Comparison of ENCODE assay signal across 1 cellular context in the genomic region with DNA sequence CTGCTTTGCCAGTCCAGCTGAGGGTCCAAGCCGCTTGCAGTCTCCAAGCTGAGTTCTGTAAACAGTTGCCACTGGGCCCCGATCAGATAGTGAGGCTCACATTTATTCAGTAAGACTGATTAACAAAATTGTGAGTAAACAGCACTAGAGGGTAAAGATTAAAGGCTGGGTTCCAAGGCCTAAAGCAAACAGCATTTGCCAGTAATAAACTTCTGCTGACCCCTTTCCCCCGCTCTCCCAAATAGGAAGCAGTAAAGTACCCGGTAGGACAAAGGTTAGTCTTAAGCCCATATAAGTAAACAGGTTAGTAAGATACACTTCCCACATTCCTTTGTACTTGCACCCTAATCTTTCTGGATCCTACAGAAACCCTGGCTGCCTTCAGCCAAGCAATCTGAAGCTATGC.
TF ChIP-seq lines count a peak whose summit lies in the region.

No MANE protein-coding gene starts in this region.

TF ChIP-seq in HepG2, 621 proteins besides CTCF, POLR2A, EP300 and RAD21 (continued from another document and continues in another):
- TF ChIP-seq KLF16 (CRISPR knock-in tag; IDR thresholded peaks at IDR 0.05) (peak in 1 of 2 experiments; percentile 81; a peak in 2 of 4 replicates), ZNF746 (CRISPR knock-in tag; IDR thresholded peaks at IDR 0.05) (no peak; the same call in 1 of the 2 replicates), ZNF780A (CRISPR knock-in tag; IDR thresholded peaks at IDR 0.05) (no peak), CCAR2 (optimal IDR thresholded peaks at IDR 0.05; ENCODE audit: low read depth, low read length) (no peak), GATAD1 (CRISPR knock-in tag; IDR thresholded peaks at IDR 0.05) (peak; percentile 28; the same call in 1 of the 2 replicates), ZNF788 (CRISPR knock-in tag; IDR thresholded peaks at IDR 0.05; ENCODE audit: borderline replicate concordance) (peak; percentile 37; the same call in 1 of the 2 replicates), ARNT2 (CRISPR knock-in tag; IDR thresholded peaks at IDR 0.05; ENCODE audit: low read depth) (no peak), MZF1 (CRISPR knock-in tag; IDR thresholded peaks at IDR 0.05; ENCODE audit: borderline replicate concordance) (no peak), ZNF234 (CRISPR knock-in tag; conservative IDR thresholded peaks at IDR 0.05) (no peak), ZNF547 (CRISPR knock-in tag; IDR thresholded peaks at IDR 0.05) (no peak), ZNF564 (CRISPR knock-in tag; IDR thresholded peaks at IDR 0.05) (no peak), ZNF101 (CRISPR knock-in tag; IDR thresholded peaks at IDR 0.05; ENCODE audit: borderline replicate concordance, low read depth) (no peak), SOX13 (IDR thresholded peaks at IDR 0.05) (peak; percentile 72), SOX13 (CRISPR knock-in tag; conservative IDR thresholded peaks at IDR 0.05 in 1 of 2, IDR thresholded peaks at IDR 0.05 in 1 of 2) (peak in 1 of 2 experiments; percentile 89; a peak in 2 of 4 replicates), HOXA5 (CRISPR knock-in tag; IDR thresholded peaks at IDR 0.05) (peak; percentile 73), ZNF292 (CRISPR knock-in tag; IDR thresholded peaks at IDR 0.05; ENCODE audit: borderline replicate concordance, low read depth) (peak; percentile 76; the same call in 1 of the 2 replicates), ZBTB8A (CRISPR knock-in tag; IDR thresholded peaks at IDR 0.05; ENCODE audit: borderline replicate concordance, low read depth) (no peak), NKX3-1 (CRISPR knock-in tag; IDR thresholded peaks at IDR 0.05) (peak; percentile 49; the same call in 1 of the 2 replicates), ZNF207 (IDR thresholded peaks at IDR 0.05; ENCODE audit: borderline replicate concordance) (no peak), DR1 (CRISPR knock-in tag; IDR thresholded peaks at IDR 0.05) (no peak), CHCHD3 (CRISPR knock-in tag; IDR thresholded peaks at IDR 0.05) (no peak), ZNF781 (CRISPR knock-in tag; IDR thresholded peaks at IDR 0.05; ENCODE audit: borderline replicate concordance, not compliant biosample characterization) (no peak), CHD2 (IDR thresholded peaks at IDR 0.05; ENCODE audit: low read depth, low read length) (no peak), NPAS2 (CRISPR knock-in tag; IDR thresholded peaks at IDR 0.05; ENCODE audit: borderline replicate concordance) (no peak), CHD4 (IDR thresholded peaks at IDR 0.05; ENCODE audit: borderline replicate concordance, low read length) (no peak), CBFB (CRISPR knock-in tag; IDR thresholded peaks at IDR 0.05) (0 out of 2 replicates have a peak, but pooled peaks have one; percentile 22), HDAC6 (IDR thresholded peaks at IDR 0.05; ENCODE audit: low read depth, low read length) (no peak)
- TF ChIP-seq, protein P1, sequence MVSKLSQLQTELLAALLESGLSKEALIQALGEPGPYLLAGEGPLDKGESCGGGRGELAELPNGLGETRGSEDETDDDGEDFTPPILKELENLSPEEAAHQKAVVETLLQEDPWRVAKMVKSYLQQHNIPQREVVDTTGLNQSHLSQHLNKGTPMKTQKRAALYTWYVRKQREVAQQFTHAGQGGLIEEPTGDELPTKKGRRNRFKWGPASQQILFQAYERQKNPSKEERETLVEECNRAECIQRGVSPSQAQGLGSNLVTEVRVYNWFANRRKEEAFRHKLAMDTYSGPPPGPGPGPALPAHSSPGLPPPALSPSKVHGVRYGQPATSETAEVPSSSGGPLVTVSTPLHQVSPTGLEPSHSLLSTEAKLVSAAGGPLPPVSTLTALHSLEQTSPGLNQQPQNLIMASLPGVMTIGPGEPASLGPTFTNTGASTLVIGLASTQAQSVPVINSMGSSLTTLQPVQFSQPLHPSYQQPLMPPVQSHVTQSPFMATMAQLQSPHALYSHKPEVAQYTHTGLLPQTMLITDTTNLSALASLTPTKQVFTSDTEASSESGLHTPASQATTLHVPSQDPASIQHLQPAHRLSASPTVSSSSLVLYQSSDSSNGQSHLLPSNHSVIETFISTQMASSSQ (IDR thresholded peaks at IDR 0.05; ENCODE audit: low read depth), result peak; percentile 69; the same call in 1 of the 2 replicates
- TF ChIP-seq, protein P1 (CRISPR knock-in tag; IDR thresholded peaks at IDR 0.05; ENCODE audit: borderline replicate concordance), result peak; percentile 84
- TF ChIP-seq, protein P2, sequence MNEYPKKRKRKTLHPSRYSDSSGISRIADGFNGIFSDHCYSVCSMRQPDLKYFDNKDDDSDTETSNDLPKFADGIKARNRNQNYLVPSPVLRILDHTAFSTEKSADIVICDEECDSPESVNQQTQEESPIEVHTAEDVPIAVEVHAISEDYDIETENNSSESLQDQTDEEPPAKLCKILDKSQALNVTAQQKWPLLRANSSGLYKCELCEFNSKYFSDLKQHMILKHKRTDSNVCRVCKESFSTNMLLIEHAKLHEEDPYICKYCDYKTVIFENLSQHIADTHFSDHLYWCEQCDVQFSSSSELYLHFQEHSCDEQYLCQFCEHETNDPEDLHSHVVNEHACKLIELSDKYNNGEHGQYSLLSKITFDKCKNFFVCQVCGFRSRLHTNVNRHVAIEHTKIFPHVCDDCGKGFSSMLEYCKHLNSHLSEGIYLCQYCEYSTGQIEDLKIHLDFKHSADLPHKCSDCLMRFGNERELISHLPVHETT (CRISPR knock-in tag; conservative IDR thresholded peaks at IDR 0.05), result 0 out of 2 replicates have a peak, but pooled peaks have one; percentile 25
- TF ChIP-seq, protein P3, sequence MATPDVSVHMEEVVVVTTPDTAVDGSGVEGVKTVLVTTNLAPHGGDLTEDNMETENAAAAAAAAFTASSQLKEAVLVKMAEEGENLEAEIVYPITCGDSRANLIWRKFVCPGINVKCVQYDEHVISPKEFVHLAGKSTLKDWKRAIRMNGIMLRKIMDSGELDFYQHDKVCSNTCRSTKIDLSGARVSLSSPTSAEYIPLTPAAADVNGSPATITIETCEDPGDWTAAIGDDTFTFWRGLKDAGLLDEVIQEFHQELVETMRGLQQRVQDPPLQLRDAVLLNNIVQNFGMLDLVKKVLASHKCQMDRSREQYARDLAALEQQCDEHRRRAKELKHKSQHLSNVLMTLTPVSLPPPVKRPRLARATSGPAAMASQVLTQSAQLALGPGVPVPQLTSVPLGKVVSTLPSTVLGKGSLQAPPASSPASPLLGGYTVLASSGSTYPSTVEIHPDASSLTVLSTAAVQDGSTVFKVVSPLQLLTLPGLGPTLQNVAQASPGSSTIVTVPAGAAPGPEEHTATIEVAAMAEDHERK (CRISPR knock-in tag; IDR thresholded peaks at IDR 0.05; ENCODE audit: low read depth), result no peak
- TF ChIP-seq, protein P4, sequence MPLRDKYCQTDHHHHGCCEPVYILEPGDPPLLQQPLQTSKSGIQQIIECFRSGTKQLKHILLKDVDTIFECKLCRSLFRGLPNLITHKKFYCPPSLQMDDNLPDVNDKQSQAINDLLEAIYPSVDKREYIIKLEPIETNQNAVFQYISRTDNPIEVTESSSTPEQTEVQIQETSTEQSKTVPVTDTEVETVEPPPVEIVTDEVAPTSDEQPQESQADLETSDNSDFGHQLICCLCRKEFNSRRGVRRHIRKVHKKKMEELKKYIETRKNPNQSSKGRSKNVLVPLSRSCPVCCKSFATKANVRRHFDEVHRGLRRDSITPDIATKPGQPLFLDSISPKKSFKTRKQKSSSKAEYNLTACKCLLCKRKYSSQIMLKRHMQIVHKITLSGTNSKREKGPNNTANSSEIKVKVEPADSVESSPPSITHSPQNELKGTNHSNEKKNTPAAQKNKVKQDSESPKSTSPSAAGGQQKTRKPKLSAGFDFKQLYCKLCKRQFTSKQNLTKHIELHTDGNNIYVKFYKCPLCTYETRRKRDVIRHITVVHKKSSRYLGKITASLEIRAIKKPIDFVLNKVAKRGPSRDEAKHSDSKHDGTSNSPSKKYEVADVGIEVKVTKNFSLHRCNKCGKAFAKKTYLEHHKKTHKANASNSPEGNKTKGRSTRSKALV (CRISPR knock-in tag; IDR thresholded peaks at IDR 0.05), result no peak
- TF ChIP-seq, protein P5, sequence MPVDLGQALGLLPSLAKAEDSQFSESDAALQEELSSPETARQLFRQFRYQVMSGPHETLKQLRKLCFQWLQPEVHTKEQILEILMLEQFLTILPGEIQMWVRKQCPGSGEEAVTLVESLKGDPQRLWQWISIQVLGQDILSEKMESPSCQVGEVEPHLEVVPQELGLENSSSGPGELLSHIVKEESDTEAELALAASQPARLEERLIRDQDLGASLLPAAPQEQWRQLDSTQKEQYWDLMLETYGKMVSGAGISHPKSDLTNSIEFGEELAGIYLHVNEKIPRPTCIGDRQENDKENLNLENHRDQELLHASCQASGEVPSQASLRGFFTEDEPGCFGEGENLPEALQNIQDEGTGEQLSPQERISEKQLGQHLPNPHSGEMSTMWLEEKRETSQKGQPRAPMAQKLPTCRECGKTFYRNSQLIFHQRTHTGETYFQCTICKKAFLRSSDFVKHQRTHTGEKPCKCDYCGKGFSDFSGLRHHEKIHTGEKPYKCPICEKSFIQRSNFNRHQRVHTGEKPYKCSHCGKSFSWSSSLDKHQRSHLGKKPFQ (CRISPR knock-in tag; IDR thresholded peaks at IDR 0.05; ENCODE audit: insufficient replicate concordance), result no peak
- TF ChIP-seq, protein P6, sequence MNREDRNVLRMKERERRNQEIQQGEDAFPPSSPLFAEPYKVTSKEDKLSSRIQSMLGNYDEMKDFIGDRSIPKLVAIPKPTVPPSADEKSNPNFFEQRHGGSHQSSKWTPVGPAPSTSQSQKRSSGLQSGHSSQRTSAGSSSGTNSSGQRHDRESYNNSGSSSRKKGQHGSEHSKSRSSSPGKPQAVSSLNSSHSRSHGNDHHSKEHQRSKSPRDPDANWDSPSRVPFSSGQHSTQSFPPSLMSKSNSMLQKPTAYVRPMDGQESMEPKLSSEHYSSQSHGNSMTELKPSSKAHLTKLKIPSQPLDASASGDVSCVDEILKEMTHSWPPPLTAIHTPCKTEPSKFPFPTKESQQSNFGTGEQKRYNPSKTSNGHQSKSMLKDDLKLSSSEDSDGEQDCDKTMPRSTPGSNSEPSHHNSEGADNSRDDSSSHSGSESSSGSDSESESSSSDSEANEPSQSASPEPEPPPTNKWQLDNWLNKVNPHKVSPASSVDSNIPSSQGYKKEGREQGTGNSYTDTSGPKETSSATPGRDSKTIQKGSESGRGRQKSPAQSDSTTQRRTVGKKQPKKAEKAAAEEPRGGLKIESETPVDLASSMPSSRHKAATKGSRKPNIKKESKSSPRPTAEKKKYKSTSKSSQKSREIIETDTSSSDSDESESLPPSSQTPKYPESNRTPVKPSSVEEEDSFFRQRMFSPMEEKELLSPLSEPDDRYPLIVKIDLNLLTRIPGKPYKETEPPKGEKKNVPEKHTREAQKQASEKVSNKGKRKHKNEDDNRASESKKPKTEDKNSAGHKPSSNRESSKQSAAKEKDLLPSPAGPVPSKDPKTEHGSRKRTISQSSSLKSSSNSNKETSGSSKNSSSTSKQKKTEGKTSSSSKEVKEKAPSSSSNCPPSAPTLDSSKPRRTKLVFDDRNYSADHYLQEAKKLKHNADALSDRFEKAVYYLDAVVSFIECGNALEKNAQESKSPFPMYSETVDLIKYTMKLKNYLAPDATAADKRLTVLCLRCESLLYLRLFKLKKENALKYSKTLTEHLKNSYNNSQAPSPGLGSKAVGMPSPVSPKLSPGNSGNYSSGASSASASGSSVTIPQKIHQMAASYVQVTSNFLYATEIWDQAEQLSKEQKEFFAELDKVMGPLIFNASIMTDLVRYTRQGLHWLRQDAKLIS (CRISPR knock-in tag; IDR thresholded peaks at IDR 0.05), result no peak
- TF ChIP-seq, protein P7, sequence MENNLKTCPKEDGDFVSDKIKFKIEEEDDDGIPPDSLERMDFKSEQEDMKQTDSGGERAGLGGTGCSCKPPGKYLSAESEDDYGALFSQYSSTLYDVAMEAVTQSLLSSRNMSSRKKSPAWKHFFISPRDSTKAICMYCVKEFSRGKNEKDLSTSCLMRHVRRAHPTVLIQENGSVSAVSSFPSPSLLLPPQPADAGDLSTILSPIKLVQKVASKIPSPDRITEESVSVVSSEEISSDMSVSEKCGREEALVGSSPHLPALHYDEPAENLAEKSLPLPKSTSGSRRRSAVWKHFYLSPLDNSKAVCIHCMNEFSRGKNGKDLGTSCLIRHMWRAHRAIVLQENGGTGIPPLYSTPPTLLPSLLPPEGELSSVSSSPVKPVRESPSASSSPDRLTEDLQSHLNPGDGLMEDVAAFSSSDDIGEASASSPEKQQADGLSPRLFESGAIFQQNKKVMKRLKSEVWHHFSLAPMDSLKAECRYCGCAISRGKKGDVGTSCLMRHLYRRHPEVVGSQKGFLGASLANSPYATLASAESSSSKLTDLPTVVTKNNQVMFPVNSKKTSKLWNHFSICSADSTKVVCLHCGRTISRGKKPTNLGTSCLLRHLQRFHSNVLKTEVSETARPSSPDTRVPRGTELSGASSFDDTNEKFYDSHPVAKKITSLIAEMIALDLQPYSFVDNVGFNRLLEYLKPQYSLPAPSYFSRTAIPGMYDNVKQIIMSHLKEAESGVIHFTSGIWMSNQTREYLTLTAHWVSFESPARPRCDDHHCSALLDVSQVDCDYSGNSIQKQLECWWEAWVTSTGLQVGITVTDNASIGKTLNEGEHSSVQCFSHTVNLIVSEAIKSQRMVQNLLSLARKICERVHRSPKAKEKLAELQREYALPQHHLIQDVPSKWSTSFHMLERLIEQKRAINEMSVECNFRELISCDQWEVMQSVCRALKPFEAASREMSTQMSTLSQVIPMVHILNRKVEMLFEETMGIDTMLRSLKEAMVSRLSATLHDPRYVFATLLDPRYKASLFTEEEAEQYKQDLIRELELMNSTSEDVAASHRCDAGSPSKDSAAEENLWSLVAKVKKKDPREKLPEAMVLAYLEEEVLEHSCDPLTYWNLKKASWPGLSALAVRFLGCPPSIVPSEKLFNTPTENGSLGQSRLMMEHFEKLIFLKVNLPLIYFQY (CRISPR knock-in tag; IDR thresholded peaks at IDR 0.05; ENCODE audit: borderline replicate concordance), result peak; percentile 85
